Comparison of ENCODE assay signal across 11 cellular contexts in genomic region chr2:207467716-207468347, GRCh38.
DNase-seq lines count a peak whose midpoint lies in the region; ATAC-seq, FAIRE-seq and TF ChIP-seq lines count a peak whose summit lies in the region.
"Had no signal": no experiment of that assay in that cellular context is flagged by ENCODE, and none has a peak within 500 bp of the region (broad histone marks: within the 10 kb centered on the region; RNA-seq: fewer than 3 reads in every experiment).

No MANE protein-coding gene starts in this region.

- H3K27ac ChIP-seq in neural progenitor cell, result no peak overlapping the region
- no peak overlapping the region for H3K27ac ChIP-seq in transverse colon
- H3K27ac ChIP-seq in kidney (ENCODE audit: low read depth in 2 of 2, low read length in 2 of 2), result no peak overlapping the region

- no peaks in the 10 kb centered on the region for H3K79me2 ChIP-seq in neural progenitor cell (ENCODE audit: low read depth)

- peak overlapping the region; percentile 3 for H3K27ac Mint-ChIP-seq in neural progenitor cell

- no peaks in the 10 kb centered on the region for H3K9me3 ChIP-seq in adipocyte (ENCODE audit: control insufficient read depth, low read length)
- H3K9me3 ChIP-seq in neural progenitor cell (ENCODE audit: low read depth), result no peaks in the 10 kb centered on the region
- H3K9me3 ChIP-seq in transverse colon, result no peaks in the 10 kb centered on the region
- no peaks in the 10 kb centered on the region for H3K9me3 ChIP-seq in kidney (ENCODE audit: control insufficient read depth in 1 of 2, low read length in 2 of 2)

- peaks cover 12% of the 10 kb centered on the region for H3K27me3 Mint-ChIP-seq in neural progenitor cell (ENCODE audit: insufficient read depth, low read depth)

- TF ChIP-seq POLR2A in transverse colon (IDR thresholded peaks at IDR 0.05), result no peak

- H3K4me3 ChIP-seq in adipocyte (ENCODE audit: low read length) (no peak overlapping the region), neural progenitor cell (no peak overlapping the region), transverse colon (no peak overlapping the region), kidney (ENCODE audit: low read length in 2 of 2) (no peak overlapping the region)

- H4K20me1 ChIP-seq in neural progenitor cell (ENCODE audit: low read depth), result no peaks in the 10 kb centered on the region

- in situ Hi-C loops in transverse colon (cut with MboI; ENCODE audit: low pct_ligation_motif_present in 1 of 4, low pct_unique_long_range_greater_than_20kb in 1 of 4, low sequenced_read_pairs in 3 of 4), result loop anchor here in 2 of 4 donors (5.0 to 10.0 kb wide), 2 partner anchors 123 to 776 kb away; no protein-coding TSS in a partner anchor

- no peaks in the 10 kb centered on the region for H3K36me3 Mint-ChIP-seq in neural progenitor cell

- H3K4me1 Mint-ChIP-seq in neural progenitor cell, result peaks cover 52% of the 10 kb centered on the region

- no peaks in the 10 kb centered on the region for H3K9me3 Mint-ChIP-seq in neural progenitor cell

- H3K4me3 Mint-ChIP-seq in neural progenitor cell, result no peak overlapping the region

- H3K4me2 ChIP-seq in neural progenitor cell, result no peak overlapping the region

- H3K9ac ChIP-seq in adipocyte (ENCODE audit: low read length), result no peak overlapping the region
- no peak overlapping the region for H3K9ac ChIP-seq in neural progenitor cell
- no peak overlapping the region for H3K9ac ChIP-seq in kidney (ENCODE audit: low read length in 2 of 2)

- TF ChIP-seq CTCF in neural progenitor cell (IDR thresholded peaks at IDR 0.05), result no peak
- no peak for TF ChIP-seq CTCF in transverse colon (IDR thresholded peaks at IDR 0.05)
- TF ChIP-seq CTCF in kidney (IDR thresholded peaks at IDR 0.05; ENCODE audit: borderline replicate concordance, extremely low read depth, insufficient read depth), result no peak

- ATAC-seq in GM18519 (IDR thresholded peaks at IDR 0.05; ENCODE audit: low FRiP score, unreplicated experiment), result peak; percentile 41
- ATAC-seq in HG02623 (IDR thresholded peaks at IDR 0.05; ENCODE audit: unreplicated experiment), result peak; percentile 66

- peaks cover 13% of the 10 kb centered on the region for H3K4me1 ChIP-seq in adipocyte (ENCODE audit: control insufficient read depth, insufficient read depth, low read length)
- peaks cover 6% of the 10 kb centered on the region for H3K4me1 ChIP-seq in neural progenitor cell
- H3K4me1 ChIP-seq in transverse colon, result peaks cover 0 to 4% (median under 1%) of the 10 kb centered on the region in 4 donors
- H3K4me1 ChIP-seq in kidney (ENCODE audit: control insufficient read depth in 1 of 2, insufficient read depth in 1 of 2, low read depth in 1 of 2, low read length in 2 of 2), result peaks cover 0 to under 1% of the 10 kb centered on the region in 2 donors

- no peak for FAIRE-seq in kidney (lab: Jason Lieb, UNC)

- intact Hi-C loops in transverse colon (cut with DNase I; ENCODE audit: low total_unique reads), result loop anchor here (10.0 kb wide), 1 partner anchor 773 kb away; no protein-coding TSS in a partner anchor
- intact Hi-C loops in kidney (cut with DNase I), result no loop called here

- peaks cover 7% of the 10 kb centered on the region for H3F3A ChIP-seq in neural progenitor cell (ENCODE audit: low read depth)

- 51 to 73% methylated on average over 4 to 6 of the region's 6 CpGs for WGBS in transverse colon (ENCODE audit: low coverage in 1 of 2), 2 donors

- DNase-seq in adipocyte (ENCODE audit: low read depth) (peak; percentile 62), neural progenitor cell (ENCODE audit: low spot score) (no peak), transverse colon (no peak), NCI-H1105 treated with DMSO at 0.1 percent for 48 hours (lab: John Stamatoyannopoulos, UW) (no peak), middle frontal gyrus (ENCODE audit: extremely low spot score, low spot score) (no peak), kidney (no peak)
- DNase-seq: activated CD4-positive, alpha-beta T cell treated with anti-CD3 and anti-CD28 coated beads, Interleukin-2, amount 50 U/mL, for 4 hours; effector memory CD4-positive, alpha-beta T cell; NCI-H82 had no signal

- no peak for TF ChIP-seq EP300 in transverse colon (IDR thresholded peaks at IDR 0.05; ENCODE audit: low read depth)

- H3K27me3 ChIP-seq in adipocyte (replicated peaks; ENCODE audit: control insufficient read depth, insufficient read depth, low read length), result no peaks in the 10 kb centered on the region
- no peaks in the 10 kb centered on the region for H3K27me3 ChIP-seq in neural progenitor cell
- no peaks in the 10 kb centered on the region for H3K27me3 ChIP-seq in transverse colon

- no peaks in the 10 kb centered on the region for H3K36me3 ChIP-seq in adipocyte (ENCODE audit: control insufficient read depth, insufficient read depth, low read length, severe bottlenecking)
- no peaks in the 10 kb centered on the region for H3K36me3 ChIP-seq in neural progenitor cell
- no peaks in the 10 kb centered on the region for H3K36me3 ChIP-seq in transverse colon
- H3K36me3 ChIP-seq in kidney (ENCODE audit: control insufficient read depth in 1 of 2, insufficient read depth in 2 of 2, low read length in 2 of 2), result no peaks in the 10 kb centered on the region

- no peak overlapping the region for H2AFZ ChIP-seq in neural progenitor cell (replicated peaks)
